Comparison of ENCODE assay signal across 1 cellular context in the genomic region with DNA sequence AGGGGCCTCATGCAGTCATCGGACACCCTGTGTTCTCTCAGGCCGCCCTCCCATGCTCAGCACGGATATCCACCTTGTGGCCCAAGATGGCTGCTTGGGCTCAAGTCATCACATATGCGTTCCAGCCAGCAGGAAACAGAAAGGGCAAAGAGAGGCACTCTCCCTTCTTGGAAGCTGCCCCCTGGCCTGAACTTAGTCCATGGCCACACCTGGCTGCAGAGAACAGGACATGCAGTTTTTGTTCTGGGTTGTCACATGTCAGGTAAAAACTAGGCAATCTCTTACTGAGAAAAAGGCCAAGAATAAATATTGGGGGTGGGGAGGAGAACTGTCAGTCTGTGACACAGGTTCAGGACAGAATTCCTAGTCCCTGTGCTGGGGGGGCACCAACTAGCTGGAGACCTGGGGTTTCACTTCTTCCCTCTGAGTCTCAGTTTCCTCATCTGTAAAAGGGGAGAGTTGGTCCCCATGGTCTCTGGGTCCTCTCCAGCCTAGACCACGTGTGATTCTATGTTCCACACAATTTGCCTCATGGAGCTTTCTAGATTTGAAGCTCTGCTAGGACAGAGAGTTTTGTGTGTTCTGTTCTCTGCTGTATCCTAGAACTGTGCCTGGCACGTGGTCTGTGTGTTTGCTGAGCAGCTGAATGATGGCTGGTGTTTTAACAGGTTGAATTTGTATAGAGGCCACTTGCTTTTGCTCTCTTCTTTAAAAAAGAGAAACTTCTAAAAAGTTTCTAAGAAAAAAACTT.
A peak's percentile ranks its signal among the peaks of the same experiment; 100 is the strongest.
TF ChIP-seq lines count a peak whose summit lies in the region.

No MANE protein-coding gene starts in this region.

TF ChIP-seq in H1, 55 proteins besides CTCF, POLR2A, EP300 and RAD21:
- no peak for TF ChIP-seq BRCA1 (IDR thresholded peaks at IDR 0.05; ENCODE audit: low read depth, low read length)
- TF ChIP-seq KDM1A (IDR thresholded peaks at IDR 0.05; ENCODE audit: borderline replicate concordance, low read length): peak; percentile 51; the same call in 1 of the 2 replicates
